1 cellular context compared by ENCODE assay signal in the genomic region with DNA sequence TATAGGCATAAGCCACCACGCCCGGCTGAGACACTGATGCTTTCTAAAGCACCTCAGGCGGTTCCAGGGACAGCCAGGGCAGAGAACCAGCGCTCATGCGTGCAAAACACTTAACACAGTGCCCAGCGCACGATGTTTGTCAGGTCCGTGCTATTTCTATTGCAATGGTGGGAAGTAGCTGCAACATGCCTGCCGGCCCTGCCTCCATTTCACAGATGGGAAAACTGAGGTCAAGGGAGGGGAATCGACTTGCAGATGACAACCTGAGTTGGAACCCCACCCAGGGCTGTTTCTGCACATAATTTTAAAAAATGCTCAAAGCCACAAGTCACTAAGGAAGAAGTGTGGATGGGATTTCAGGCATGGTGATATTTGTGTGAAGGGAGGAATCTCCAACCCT.
A peak's percentile ranks its signal among the peaks of the same experiment; 100 is the strongest.
TF ChIP-seq lines count a peak whose summit lies in the region.

No MANE protein-coding gene starts in this region.

TF ChIP-seq in HepG2, 621 proteins besides CTCF, POLR2A, EP300 and RAD21 (continued from another document):
- TF ChIP-seq, protein P1, sequence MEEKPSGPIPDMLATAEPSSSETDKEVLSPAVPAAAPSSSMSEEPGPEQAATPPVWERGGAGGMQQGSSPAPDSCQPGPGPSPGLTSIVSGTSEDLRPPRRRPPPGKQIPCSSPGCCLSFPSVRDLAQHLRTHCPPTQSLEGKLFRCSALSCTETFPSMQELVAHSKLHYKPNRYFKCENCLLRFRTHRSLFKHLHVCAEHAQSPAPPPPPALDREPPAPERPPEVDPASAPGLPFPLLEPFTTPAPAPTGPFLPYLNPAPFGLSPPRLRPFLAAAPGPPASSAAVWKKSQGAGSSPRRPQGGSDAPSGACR (CRISPR knock-in tag; IDR thresholded peaks at IDR 0.05): peak; percentile 21; the same call in 1 of the 2 replicates
- TF ChIP-seq SP4 (CRISPR knock-in tag; IDR thresholded peaks at IDR 0.05) (0 out of 2 replicates have a peak, but pooled peaks have one; percentile 4), CBX5 (CRISPR knock-in tag; IDR thresholded peaks at IDR 0.05; ENCODE audit: borderline replicate concordance) (0 out of 2 replicates have a peak, but pooled peaks have one; percentile 25)
TF ChIP-seq in HepG2: peak in this region for 13.
